In genomic region chr18:33670052-33670451, GRCh38 we compare ENCODE assay signal across 26 cellular contexts.
"Had no signal": no experiment of that assay in that cellular context is flagged by ENCODE, and none has a peak within 500 bp of the region (broad histone marks: within the 10 kb centered on the region; RNA-seq: fewer than 3 reads in every experiment).

No MANE protein-coding gene starts in this region.

- H3K79me2 ChIP-seq: hepatocyte had no signal

- H3K4me3 Mint-ChIP-seq: dendritic cell treated with granulocyte-macrophage colony-stimulating factor and Interleukin-4, amounts not matched to agents 40 ng/mL and 50 ng/mL, for 4 days; endodermal cell; memory B cell; natural killer cell; stimulated activated naive B cell treated with anti-CD40 and anti-IgM and Interleukin-4, amounts not matched to agents 10 μg/mL and 1 μg/mL and 100 μg/mL, for 72 hours; stimulated activated naive CD8-positive, alpha-beta T cell treated with anti-CD3 and anti-CD28 coated beads, Interleukin-15, Interleukin-2, amounts not matched to agents 100 ng/mL and 50 ng/mL, for 24 hours had no signal

- H3K9me3 Mint-ChIP-seq: dendritic cell treated with granulocyte-macrophage colony-stimulating factor and Interleukin-4, amounts not matched to agents 40 ng/mL and 50 ng/mL, for 4 days; endodermal cell; memory B cell; stimulated activated naive B cell treated with anti-CD40 and anti-IgM and Interleukin-4, amounts not matched to agents 10 μg/mL and 1 μg/mL and 100 μg/mL, for 72 hours had no signal

- ATAC-seq: esophagus mucosa; gastroesophageal sphincter; heart left ventricle; left lobe of liver; natural killer cell; pancreas; right lobe of liver; stimulated activated naive B cell treated with anti-CD40 and anti-IgM and Interleukin-4, amounts not matched to agents 10 μg/mL and 1 μg/mL and 100 μg/mL, for 72 hours; upper lobe of right lung had no signal

- H3K27me3 ChIP-seq: gastroesophageal sphincter, heart left ventricle, hepatocyte, neutrophil, pancreas, right lobe of liver, suprapubic skin, transverse colon, upper lobe of right lung, uterus had no signal

- H2AFZ ChIP-seq: hepatocyte had no signal

- H3K27me3 Mint-ChIP-seq: dendritic cell treated with granulocyte-macrophage colony-stimulating factor and Interleukin-4, amounts not matched to agents 40 ng/mL and 50 ng/mL, for 4 days; memory B cell; stimulated activated naive B cell treated with anti-CD40 and anti-IgM and Interleukin-4, amounts not matched to agents 10 μg/mL and 1 μg/mL and 100 μg/mL, for 72 hours; stimulated activated naive CD8-positive, alpha-beta T cell treated with anti-CD3 and anti-CD28 coated beads, Interleukin-15, Interleukin-2, amounts not matched to agents 100 ng/mL and 50 ng/mL, for 24 hours had no signal

- FAIRE-seq: kidney, pancreas, small intestine had no signal

- H3K36me3 ChIP-seq: gastroesophageal sphincter, neutrophil, pancreas, suprapubic skin, transverse colon, upper lobe of right lung, uterus had no signal

- H3K9me3 ChIP-seq: gastroesophageal sphincter, heart left ventricle, neutrophil, pancreas, right lobe of liver, suprapubic skin, transverse colon, upper lobe of right lung, uterus had no signal

- H3K27ac Mint-ChIP-seq: dendritic cell treated with granulocyte-macrophage colony-stimulating factor and Interleukin-4, amounts not matched to agents 40 ng/mL and 50 ng/mL, for 4 days; endodermal cell; memory B cell; natural killer cell; stimulated activated naive B cell treated with anti-CD40 and anti-IgM and Interleukin-4, amounts not matched to agents 10 μg/mL and 1 μg/mL and 100 μg/mL, for 72 hours; stimulated activated naive CD8-positive, alpha-beta T cell treated with anti-CD3 and anti-CD28 coated beads, Interleukin-15, Interleukin-2, amounts not matched to agents 100 ng/mL and 50 ng/mL, for 24 hours had no signal

- H3K27ac ChIP-seq: epithelial cell of prostate, gastroesophageal sphincter, heart left ventricle, hepatocyte, neutrophil, pancreas, right lobe of liver, suprapubic skin, transverse colon, upper lobe of right lung, uterus had no signal

- H3K36me3 Mint-ChIP-seq: memory B cell; natural killer cell; stimulated activated naive B cell treated with anti-CD40 and anti-IgM and Interleukin-4, amounts not matched to agents 10 μg/mL and 1 μg/mL and 100 μg/mL, for 72 hours had no signal

- H3K4me1 Mint-ChIP-seq: memory B cell; natural killer cell; stimulated activated naive B cell treated with anti-CD40 and anti-IgM and Interleukin-4, amounts not matched to agents 10 μg/mL and 1 μg/mL and 100 μg/mL, for 72 hours had no signal

- H3K4me3 ChIP-seq: gastroesophageal sphincter, heart left ventricle, hepatocyte, lung, pancreas, right lobe of liver, suprapubic skin, transverse colon, upper lobe of right lung, uterus had no signal

- DNase-seq: effector CD8-positive, alpha-beta T cell; endodermal cell; foreskin fibroblast; heart left ventricle; kidney; natural killer cell; pancreas; right lobe of liver; small intestine; stimulated activated CD4-positive, alpha-beta T cell treated with anti-CD3 and anti-CD28 coated beads, Interleukin-15, amount 100 ng/mL, for 24 hours; stimulated activated CD4-positive, alpha-beta T cell treated with anti-CD3 and anti-CD28 coated beads, Interleukin-2, amount 100 ng/mL, for 48 hours; stimulated activated naive B cell treated with anti-CD40 and anti-IgM and Interleukin-4, amounts not matched to agents 10 μg/mL and 1 μg/mL and 100 μg/mL, for 72 hours; transverse colon; upper lobe of right lung; uterus had no signal

- H3K4me1 ChIP-seq: gastroesophageal sphincter, heart left ventricle, pancreas, suprapubic skin, transverse colon, upper lobe of right lung, uterus had no signal

- H3K4me2 ChIP-seq: hepatocyte had no signal
